Comparison of ENCODE assay signal across 8 cellular contexts in genomic region chr22:25777870-25778269, GRCh38. TPM values are rescaled to one million over a fixed set of nuclear protein-coding genes. Genes with fewer than 3 reads are reported as not detected.
DNase-seq lines count a peak whose midpoint lies in the region; ATAC-seq and TF ChIP-seq lines count a peak whose summit lies in the region.

No MANE protein-coding gene starts in this region.

- no peaks in the 10 kb centered on the region for H3K9me2 ChIP-seq in GM23338 (ENCODE audit: insufficient read depth)

- H3K9me3 Mint-ChIP-seq in GM23338, result no peaks in the 10 kb centered on the region; the same call in 2 of the 3 replicates

- no peaks in the 10 kb centered on the region for H3K36me3 Mint-ChIP-seq in GM23338 (ENCODE audit: low read depth)

- H2AFZ ChIP-seq in GM23338, result no peak overlapping the region

- no peak overlapping the region for H3K27ac ChIP-seq in GM23338 (ENCODE audit: low read depth)
- no peak overlapping the region for H3K27ac ChIP-seq in upper lobe of right lung

- H3K36me3 ChIP-seq in GM23338 (ENCODE audit: insufficient read depth), result no peaks in the 10 kb centered on the region
- no peaks in the 10 kb centered on the region for H3K36me3 ChIP-seq in upper lobe of right lung

- H3K4me2 ChIP-seq in GM23338, result no peak overlapping the region

- no peaks in the 10 kb centered on the region for H3K9me3 ChIP-seq in upper lobe of right lung

- no peak overlapping the region for H3K27ac Mint-ChIP-seq in GM23338

- H3K27me3 Mint-ChIP-seq in GM23338 (ENCODE audit: insufficient read depth, low read depth, poor library complexity), result peaks cover 11% of the 10 kb centered on the region

- H3K4me3 ChIP-seq in GM23338, result no peak overlapping the region
- H3K4me3 ChIP-seq in epithelial cell of esophagus (ENCODE audit: low read length), result no peak overlapping the region
- H3K4me3 ChIP-seq in upper lobe of right lung, result no peak overlapping the region

- ATAC-seq in GM23338 (no peak), upper lobe of right lung (peak; percentile 38), HG03521 (IDR thresholded peaks at IDR 0.05; ENCODE audit: unreplicated experiment) (no peak)

- H3K4me1 Mint-ChIP-seq in GM23338, result peaks cover 5% of the 10 kb centered on the region; the same call in 2 of the 3 replicates

- H3K4me3 Mint-ChIP-seq in GM23338, result no peak overlapping the region

- H3K27me3 ChIP-seq in GM23338 (ENCODE audit: insufficient read depth) (no peaks in the 10 kb centered on the region), upper lobe of right lung (no peaks in the 10 kb centered on the region)

- no peaks in the 10 kb centered on the region for H3K79me2 ChIP-seq in GM23338 (replicated peaks; ENCODE audit: insufficient read depth)

- DNase-seq in CD1c-positive myeloid dendritic cell (ENCODE audit: extremely low spot score) (peak; percentile 53), GM23338 (ENCODE audit: low spot score) (peak; percentile 44), OCI-M1 (lab: John Stamatoyannopoulos, UW) (peak; percentile 62), epithelial cell of esophagus (ENCODE audit: low read depth) (peak; percentile 54), upper lobe of right lung (no peak), NCI-H187 treated with DMSO at 0.1 percent for 48 hours (lab: John Stamatoyannopoulos, UW) (no peak)
- DNase-seq in stimulated activated CD4-positive, alpha-beta T cell treated with anti-CD3 and anti-CD28 coated beads, Interleukin-1b, Interleukin-23, amount 100 ng/mL, for 48 hours, result no peak

- H4K20me1 ChIP-seq in GM23338 (replicated peaks; ENCODE audit: insufficient read depth), result no peaks in the 10 kb centered on the region

- intact Hi-C loops in upper lobe of right lung (cut with DNase I), result loop anchor here (10.0 kb wide), 1 partner anchor 313 kb away; no protein-coding TSS in a partner anchor

- TF ChIP-seq CTCF in GM23338 (conservative IDR thresholded peaks at IDR 0.05; ENCODE audit: low read depth in 2 of 2) (peak; percentile 28 to 48), epithelial cell of esophagus (IDR thresholded peaks at IDR 0.05; ENCODE audit: insufficient read depth, low read depth, low read length, missing control alignments) (peak; percentile 51), upper lobe of right lung (IDR thresholded peaks at IDR 0.05) (peak; percentile 22)

- H3K4me1 ChIP-seq in GM23338 (ENCODE audit: insufficient read depth), result no peaks in the 10 kb centered on the region
- no peaks in the 10 kb centered on the region for H3K4me1 ChIP-seq in upper lobe of right lung

- no peaks in the 10 kb centered on the region for H3F3A ChIP-seq in GM23338 (replicated peaks; ENCODE audit: low read depth)

TF ChIP-seq in GM23338, 12 proteins besides CTCF, POLR2A, EP300 and RAD21 (continues in another document):
- no peak for TF ChIP-seq ETS1 (IDR thresholded peaks at IDR 0.05)
- TF ChIP-seq POLR2AphosphoS5 (IDR thresholded peaks at IDR 0.05; ENCODE audit: low read depth), result no peak
- no peak for TF ChIP-seq EZH2 (IDR thresholded peaks at IDR 0.05; ENCODE audit: low read depth, unreplicated experiment)
- no peak for TF ChIP-seq CREB1 (CRISPR knock-in tag; IDR thresholded peaks at IDR 0.05; ENCODE audit: low read depth)
- TF ChIP-seq STAT1 (IDR thresholded peaks at IDR 0.05; ENCODE audit: unreplicated experiment), result no peak
- TF ChIP-seq REST (IDR thresholded peaks at IDR 0.05; ENCODE audit: unreplicated experiment), result no peak
- no peak for TF ChIP-seq JUNB (IDR thresholded peaks at IDR 0.05; ENCODE audit: unreplicated experiment)
- TF ChIP-seq NANOG (IDR thresholded peaks at IDR 0.05; ENCODE audit: borderline replicate concordance), result no peak
- TF ChIP-seq ZNF331 (CRISPR knock-in tag; IDR thresholded peaks at IDR 0.05; ENCODE audit: low read depth), result no peak
- no peak for TF ChIP-seq ZNF114 (CRISPR knock-in tag; IDR thresholded peaks at IDR 0.05)

RNA-seq across cellular contexts. Expression of gene MYO18B, which starts 35.9 kb away (rescaled TPM):
- total RNA-seq in GM23338 (2014; rRNA removed; shearing (Covaris generic)), result 0.27 and 0.45 TPM in 2 replicates
- 0.36 and 0.82 TPM in 2 replicates for polyA plus RNA-seq in GM23338 (2016; fragmentation: Nextera tagmentation; extraction: Ambion mirVana)
- total RNA-seq in upper lobe of right lung, result 0.14 TPM

Comparison
In these comparisons a context has a peak if more than half of its experiments do, and no peak if none do; other contexts are left out.
1. DNase-seq: peak in CD1c-positive myeloid dendritic cell (single experiment), GM23338 (single experiment), OCI-M1 (single experiment) and epithelial cell of esophagus (single experiment); none in upper lobe of right lung (single experiment), NCI-H187 treated with DMSO at 0.1 percent for 48 hours (single experiment) and stimulated activated CD4-positive, alpha-beta T cell treated with anti-CD3 and anti-CD28 coated beads, Interleukin-1b, Interleukin-23, amount 100 ng/mL, for 48 hours (single experiment).
2. Peak in every context shown above with its lines, with median percentiles within 50 percentile points of each other: CTCF ChIP-seq.